8 cellular contexts compared by ENCODE assay signal in the genomic region with DNA sequence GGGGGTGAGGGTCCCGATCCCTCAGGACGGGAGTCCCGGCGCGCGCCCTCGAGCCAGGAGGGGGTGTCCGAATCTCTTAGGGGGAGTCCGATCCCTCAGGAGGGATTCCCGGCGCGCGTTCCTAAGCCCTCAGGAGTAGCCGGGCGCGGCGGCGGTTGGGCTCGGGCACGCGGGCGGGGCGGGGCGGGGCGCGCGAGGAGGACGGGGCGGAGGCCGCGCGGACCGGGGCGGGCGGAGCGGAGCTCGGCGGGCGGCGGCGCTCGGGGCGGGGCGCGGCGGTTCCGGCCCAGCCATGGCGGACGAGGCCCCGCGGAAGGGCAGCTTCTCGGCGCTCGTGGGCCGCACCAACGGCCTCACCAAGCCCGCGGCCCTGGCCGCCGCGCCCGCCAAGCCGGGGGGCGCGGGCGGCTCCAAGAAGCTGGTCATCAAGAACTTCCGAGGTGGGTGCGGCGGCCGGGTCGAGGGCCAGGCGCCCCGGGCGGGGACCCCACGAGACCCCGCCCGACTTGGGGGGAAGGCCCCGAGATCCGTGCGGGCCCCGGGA. TPM values are rescaled to one million over a fixed set of nuclear protein-coding genes. Genes with fewer than 3 reads are reported as not detected.
DNase-seq lines count a peak whose midpoint lies in the region; ATAC-seq, FAIRE-seq and TF ChIP-seq lines count a peak whose summit lies in the region.

A gene (plus strand): TSS at position 278 of the 544 bp plus-strand sequence. CDS start 15 bp downstream, at position 293.

- H3K9ac ChIP-seq in Loucy (ENCODE audit: low read depth, low read length, poor library complexity, severe bottlenecking), result peak within 1 kb of the TSS; percentile 95

- peaks cover 87% of the 10 kb centered on the region for H3K79me2 ChIP-seq in Loucy (ENCODE audit: insufficient read depth, low read length)

- peak within 1 kb of the TSS; percentile 97 for H3K4me2 ChIP-seq in Loucy (ENCODE audit: low read depth, low read length, poor library complexity, severe bottlenecking)

- intact Hi-C loops in sciatic nerve (cut with DNase I), result no loop called here

- H3K9me2 ChIP-seq in Loucy (replicated peaks; ENCODE audit: low read depth, low read length), result no peaks in the 10 kb centered on the region

- DNase-seq in GM10266 (ENCODE audit: extremely low spot score) (peak; percentile 91), H54 (ENCODE audit: insufficient read length, low spot score) (peak; percentile 78), T-helper 2 cell (peak; percentile 40 to 85 (median 61)), astrocyte of the cerebellum (ENCODE audit: low read depth) (no peak), hippocampal formation (lab: John Stamatoyannopoulos, UW) (peak; percentile 56 to 69), sciatic nerve (ENCODE audit: low spot score) (peak; percentile 89), epidermal melanocyte (ENCODE audit: insufficient read length, low spot score) (no peak)

- H4K20me1 ChIP-seq in Loucy (ENCODE audit: insufficient read depth, low read length, poor library complexity, severe bottlenecking), result peaks cover 72% of the 10 kb centered on the region

- peak within 1 kb of the TSS; percentile 98 for H2AFZ ChIP-seq in Loucy (ENCODE audit: low read length)

- H3K36me3 ChIP-seq in Loucy (ENCODE audit: insufficient read depth, low read length), result no peaks in the 10 kb centered on the region

- no peak for TF ChIP-seq CTCF in GM10266 (IDR thresholded peaks at IDR 0.05; ENCODE audit: control insufficient read depth, insufficient read depth, low read depth, missing control alignments)
- no peak for TF ChIP-seq CTCF in Loucy (conservative IDR thresholded peaks at IDR 0.05; ENCODE audit: low read length)
- TF ChIP-seq CTCF in astrocyte of the cerebellum (IDR thresholded peaks at IDR 0.05; ENCODE audit: low read depth, low read length, missing control alignments), result no peak

- peak; percentile 76 for ATAC-seq in sciatic nerve

- in situ Hi-C loops in astrocyte of the cerebellum (cut with HindIII; ENCODE audit: low sequenced_read_pairs), result no loop called here

- H3K4me1 ChIP-seq in Loucy (ENCODE audit: insufficient read depth, low read length, poor library complexity, severe bottlenecking), result peaks cover 73% of the 10 kb centered on the region

- H3K4me3 ChIP-seq in Loucy (ENCODE audit: low read length, poor library complexity, severe bottlenecking) (peak within 1 kb of the TSS; percentile 96), astrocyte of the cerebellum (ENCODE audit: low read depth, low read length) (peak within 1 kb of the TSS; percentile 92)

- FAIRE-seq in H54 (lab: Jason Lieb, UNC), result no peak

- no peaks in the 10 kb centered on the region for H3K9me3 ChIP-seq in Loucy (ENCODE audit: insufficient read depth, low read depth, low read length)

- no peaks in the 10 kb centered on the region for H3F3A ChIP-seq in Loucy (ENCODE audit: low read depth)

- no peaks in the 10 kb centered on the region for H3K27me3 ChIP-seq in Loucy (ENCODE audit: insufficient read depth, low read length, poor library complexity, severe bottlenecking)

- peak; percentile 69; the same call in 1 of the 2 replicates for TF ChIP-seq POLR2A in H54 (IDR thresholded peaks at IDR 0.05; ENCODE audit: low read depth, low read length)

RNA-seq across cellular contexts. Expression of the gene that starts here (rescaled TPM):
- 62.3 TPM for total RNA-seq in sciatic nerve

Comparison
In these comparisons a context has a peak if more than half of its experiments do, and no peak if none do; other contexts are left out.
1. DNase-seq: peak in GM10266 (single experiment), H54 (single experiment), T-helper 2 cell (5 of 5), hippocampal formation (2 of 2) and sciatic nerve (single experiment); none in astrocyte of the cerebellum (single experiment) and epidermal melanocyte (single experiment).